16 cellular contexts compared by ENCODE assay signal in the genomic region with DNA sequence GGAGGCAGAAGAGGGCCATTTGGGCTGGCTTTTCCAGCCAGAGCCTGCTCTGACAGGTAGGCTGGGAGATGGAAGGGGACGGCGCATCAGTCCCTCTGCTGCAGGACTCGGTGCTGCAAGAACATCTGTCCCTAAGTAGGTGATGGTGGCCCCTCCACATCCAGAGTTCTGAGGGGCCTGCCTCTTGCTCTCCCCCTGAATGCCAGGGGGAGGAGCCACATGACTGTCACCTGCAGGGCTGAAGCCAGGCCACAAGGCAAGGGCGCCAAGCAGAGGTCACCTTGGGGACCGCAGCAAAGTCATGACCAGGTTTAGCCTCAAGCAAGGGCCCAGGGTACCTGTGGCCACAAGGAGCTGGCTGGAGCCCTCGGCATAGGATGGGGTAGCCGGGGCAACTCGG.
DNase-seq lines count a peak whose midpoint lies in the region; ATAC-seq and TF ChIP-seq lines count a peak whose summit lies in the region.
"Had no signal": no experiment of that assay in that cellular context is flagged by ENCODE, and none has a peak within 500 bp of the region (broad histone marks: within the 10 kb centered on the region; RNA-seq: fewer than 3 reads in every experiment).

No MANE protein-coding gene starts in this region.

- H3K27me3 ChIP-seq in right atrium auricular region (no peaks in the 10 kb centered on the region), vagina (no peaks in the 10 kb centered on the region)

- H3K9me3 ChIP-seq in right atrium auricular region (no peaks in the 10 kb centered on the region), vagina (no peaks in the 10 kb centered on the region)
- H3K9me3 ChIP-seq: prostate gland had no signal

- no peak overlapping the region for H3K4me3 Mint-ChIP-seq in WTC11
- H3K4me3 Mint-ChIP-seq: activated T-helper 1 cell treated with anti-CD3 and anti-CD28 coated beads, Interleukin-12 subunit alpha, Interleukin-12 subunit beta, Interleukin-2, Interleukin-4 antibody, amounts not matched to agents 30 ng/mL and 10 ng/mL and 1 ng/mL, durations not matched to agents 14 hours and 24 hours and 36 hours had no signal

- H3K27ac ChIP-seq in right atrium auricular region = no peak overlapping the region
- H3K27ac ChIP-seq in vagina = peak overlapping the region; percentile 2
- H3K27ac ChIP-seq: prostate gland had no signal

- no peak for TF ChIP-seq CTCF in right atrium auricular region (IDR thresholded peaks at IDR 0.05)
- no peak for TF ChIP-seq CTCF in WTC11 (IDR thresholded peaks at IDR 0.05)
- no peak for TF ChIP-seq CTCF in vagina (IDR thresholded peaks at IDR 0.05)

- peaks cover 20% of the 10 kb centered on the region for H3K4me1 Mint-ChIP-seq in WTC11

- H3K27me3 Mint-ChIP-seq in WTC11 (ENCODE audit: low read depth) = no peaks in the 10 kb centered on the region

- H3K9me3 Mint-ChIP-seq in WTC11 = no peaks in the 10 kb centered on the region
- H3K9me3 Mint-ChIP-seq: activated T-helper 1 cell treated with anti-CD3 and anti-CD28 coated beads, Interleukin-12 subunit alpha, Interleukin-12 subunit beta, Interleukin-2, Interleukin-4 antibody, amounts not matched to agents 30 ng/mL and 10 ng/mL and 1 ng/mL, durations not matched to agents 14 hours and 24 hours and 36 hours had no signal

- H3K36me3 Mint-ChIP-seq in WTC11 = no peaks in the 10 kb centered on the region

- POLR2A ChIA-PET in WTC11 (lab: Charles Lee) = interaction anchor here (0.6 kb wide), 1 partner anchor 14 kb away, joined by 3 read pairs; no protein-coding TSS in a partner anchor

- intact Hi-C loops in Right ventricle myocardium inferior (cut with DNase I) = loop anchor here (5.0 kb wide), 2 partner anchors 33 to 98 kb away; a partner anchor contains a TSS
- intact Hi-C loops in vagina (cut with DNase I) = no loop called here

- TF ChIP-seq POLR2A in vagina (IDR thresholded peaks at IDR 0.05) = no peak

- CTCF ChIA-PET in WTC11 (lab: Charles Lee) = interaction anchor here (0.5 to 5.9 kb wide), 14 partner anchors 8 to 212 kb away, joined by 3 to 57 read pairs (median 3); no protein-coding TSS in a partner anchor

- H3K4me3 ChIP-seq in right atrium auricular region = no peak overlapping the region
- H3K4me3 ChIP-seq in vagina = no peak overlapping the region
- H3K4me3 ChIP-seq: prostate gland had no signal

- H3K36me3 ChIP-seq in right atrium auricular region (no peaks in the 10 kb centered on the region), vagina (no peaks in the 10 kb centered on the region)
- H3K36me3 ChIP-seq: prostate gland had no signal

- H3K27ac Mint-ChIP-seq in WTC11 = no peak overlapping the region
- H3K27ac Mint-ChIP-seq: activated T-helper 1 cell treated with anti-CD3 and anti-CD28 coated beads, Interleukin-12 subunit alpha, Interleukin-12 subunit beta, Interleukin-2, Interleukin-4 antibody, amounts not matched to agents 30 ng/mL and 10 ng/mL and 1 ng/mL, durations not matched to agents 14 hours and 24 hours and 36 hours had no signal

- DNase-seq in Right ventricle myocardium inferior (ENCODE audit: missing footprints) = peak; percentile 13
- no peak for DNase-seq in right atrium auricular region (ENCODE audit: low spot score)
- peak; percentile 47 for DNase-seq in WTC11 (ENCODE audit: low spot score)
- DNase-seq in iPS-NIHi7 (ENCODE audit: extremely low spot score) = peak; percentile 46
- no peak for DNase-seq in vagina (ENCODE audit: extremely low spot score in 2 of 2)
- DNase-seq in NCI-H524 (lab: John Stamatoyannopoulos, UW) = no peak
- no peak for DNase-seq in Ammon's horn (ENCODE audit: low spot score)
- DNase-seq: Calu3, GF-D8, glutamatergic neuron, NCI-H1092, SHP77, T1000 had no signal

- peaks cover 2 to 100% of the 10 kb centered on the region in 2 donors for H3K4me1 ChIP-seq in right atrium auricular region
- peaks cover 93% of the 10 kb centered on the region for H3K4me1 ChIP-seq in vagina

- ATAC-seq in Right ventricle myocardium inferior (no peak), WTC11 (peak; percentile 65), HG03378 (IDR thresholded peaks at IDR 0.05; ENCODE audit: unreplicated experiment) (no peak)

TF ChIP-seq in WTC11, 78 proteins besides CTCF, POLR2A, EP300 and RAD21:
- TF ChIP-seq IRF2 (CRISPR knock-in tag; IDR thresholded peaks at IDR 0.05; ENCODE audit: borderline replicate concordance, low read depth) (no peak), ESRRA (CRISPR knock-in tag; IDR thresholded peaks at IDR 0.05; ENCODE audit: borderline replicate concordance) (peak; percentile 66; the same call in 1 of the 2 replicates), ZNF416 (CRISPR knock-in tag; IDR thresholded peaks at IDR 0.05) (no peak), NFE2L1 (CRISPR knock-in tag; IDR thresholded peaks at IDR 0.05) (no peak), ZNF671 (CRISPR knock-in tag; IDR thresholded peaks at IDR 0.05) (no peak), ZNF317 (CRISPR knock-in tag; IDR thresholded peaks at IDR 0.05; ENCODE audit: borderline replicate concordance, low read depth) (no peak), ATF1 (CRISPR knock-in tag; IDR thresholded peaks at IDR 0.05) (no peak)

Comparison
In these comparisons a context has a peak if more than half of its experiments do, and no peak if none do; other contexts are left out.
1. DNase-seq: peak in Right ventricle myocardium inferior (single experiment), WTC11 (single experiment) and iPS-NIHi7 (single experiment); none in right atrium auricular region (single experiment), vagina (0 of 2), NCI-H524 (0 of 2) and Ammon's horn (single experiment).